In genomic region chr1:46719689-46720088, GRCh38 we compare ENCODE assay signal across 8 cellular contexts. TPM values are rescaled to one million over a fixed set of nuclear protein-coding genes. Genes with fewer than 3 reads are reported as not detected.
DNase-seq lines count a peak whose midpoint lies in the region; ATAC-seq, FAIRE-seq and TF ChIP-seq lines count a peak whose summit lies in the region.

No MANE protein-coding gene starts in this region.

- H3K27me3 ChIP-seq in suprapubic skin: no peaks in the 10 kb centered on the region

- H3K27ac ChIP-seq in suprapubic skin: peak overlapping the region; percentile 90

- no peak for TF ChIP-seq EP300 in suprapubic skin (IDR thresholded peaks at IDR 0.05)

- peaks cover 41% of the 10 kb centered on the region for H3K4me1 Mint-ChIP-seq in stimulated activated naive CD8-positive, alpha-beta T cell treated with anti-CD3 and anti-CD28 coated beads, Interleukin-15, Interleukin-2, amounts not matched to agents 100 ng/mL and 50 ng/mL, for 24 hours (ENCODE audit: low read depth)
- peaks cover 37% of the 10 kb centered on the region for H3K4me1 Mint-ChIP-seq in activated B cell treated with CpG ODN at 0.5 μM for 24 hours

- no peak for TF ChIP-seq POLR2A in suprapubic skin (IDR thresholded peaks at IDR 0.05)

- TF ChIP-seq CTCF in activated B cell treated with CpG ODN at 0.5 μM for 24 hours (IDR thresholded peaks at IDR 0.05) (no peak), suprapubic skin (IDR thresholded peaks at IDR 0.05) (no peak)

- no peaks in the 10 kb centered on the region for H3K9me3 ChIP-seq in suprapubic skin

- CTCF ChIA-PET in activated B cell treated with CpG ODN at 0.5 μM for 24 hours (lab: Charles Lee): no interaction called here

- POLR2A ChIA-PET in activated B cell treated with CpG ODN at 0.5 μM for 24 hours (lab: Charles Lee): interaction anchor here (1.1 to 2.4 kb wide), 5 partner anchors 52 to 472 kb away, joined by 3 to 8 read pairs (median 5); partner anchors contain the start of genes ATPAF1, MKNK1, MOB3C and RAD54L

- no peaks in the 10 kb centered on the region for H3K27me3 Mint-ChIP-seq in stimulated activated naive CD8-positive, alpha-beta T cell treated with anti-CD3 and anti-CD28 coated beads, Interleukin-15, Interleukin-2, amounts not matched to agents 100 ng/mL and 50 ng/mL, for 24 hours
- peaks cover 2% of the 10 kb centered on the region for H3K27me3 Mint-ChIP-seq in activated B cell treated with CpG ODN at 0.5 μM for 24 hours

- peaks cover 41% of the 10 kb centered on the region for H3K4me1 ChIP-seq in suprapubic skin

- peak overlapping the region; percentile 99 for H3K4me3 ChIP-seq in suprapubic skin

- peak; percentile 58 for FAIRE-seq in islet of Langerhans (lab: Jason Lieb, UNC)

- 18% methylated on average over 3 of the region's 3 CpGs for WGBS in suprapubic skin

- H3K36me3 ChIP-seq in suprapubic skin: peaks cover 10% of the 10 kb centered on the region

- no peak for ATAC-seq in stimulated activated naive CD8-positive, alpha-beta T cell treated with anti-CD3 and anti-CD28 coated beads, Interleukin-15, Interleukin-2, amounts not matched to agents 100 U/mL and 50 U/mL, for 24 hours
- ATAC-seq in activated B cell treated with CpG ODN at 0.5 μM for 24 hours (ENCODE audit: low read depth): no peak
- ATAC-seq in HG03439 (IDR thresholded peaks at IDR 0.05; ENCODE audit: unreplicated experiment): no peak
- ATAC-seq in GM21737 (IDR thresholded peaks at IDR 0.05; ENCODE audit: unreplicated experiment): no peak

- H3K4me3 Mint-ChIP-seq in stimulated activated naive CD8-positive, alpha-beta T cell treated with anti-CD3 and anti-CD28 coated beads, Interleukin-15, Interleukin-2, amounts not matched to agents 100 ng/mL and 50 ng/mL, for 24 hours: peak overlapping the region; percentile 96
- peak overlapping the region; percentile 89 for H3K4me3 Mint-ChIP-seq in activated B cell treated with CpG ODN at 0.5 μM for 24 hours

- DNase-seq in stimulated activated naive CD8-positive, alpha-beta T cell treated with anti-CD3 and anti-CD28 coated beads, Interleukin-15, Interleukin-2, amounts not matched to agents 100 U/mL and 50 U/mL, for 24 hours: no peak
- no peak for DNase-seq in activated B cell treated with CpG ODN at 0.5 μM for 24 hours
- no peak for DNase-seq in suprapubic skin (ENCODE audit: low spot score in 2 of 2)
- DNase-seq in GF-D8 (lab: John Stamatoyannopoulos, UW): no peak

- H3K27ac Mint-ChIP-seq in stimulated activated naive CD8-positive, alpha-beta T cell treated with anti-CD3 and anti-CD28 coated beads, Interleukin-15, Interleukin-2, amounts not matched to agents 100 ng/mL and 50 ng/mL, for 24 hours: peak overlapping the region; percentile 77
- H3K27ac Mint-ChIP-seq in activated B cell treated with CpG ODN at 0.5 μM for 24 hours: peak overlapping the region; percentile 88

- intact Hi-C loops in activated B cell treated with CpG ODN at 0.5 μM for 24 hours (cut with micrococcal nuclease): loop anchor here (1.0 to 10.0 kb wide), 6 partner anchors 51 to 615 kb away; partner anchors contain the start of genes ATPAF1, CMPK1, LRRC41 and MKNK1

- H3K36me3 Mint-ChIP-seq in stimulated activated naive CD8-positive, alpha-beta T cell treated with anti-CD3 and anti-CD28 coated beads, Interleukin-15, Interleukin-2, amounts not matched to agents 100 ng/mL and 50 ng/mL, for 24 hours (ENCODE audit: low read depth): peaks cover 21% of the 10 kb centered on the region
- peaks cover 28% of the 10 kb centered on the region for H3K36me3 Mint-ChIP-seq in activated B cell treated with CpG ODN at 0.5 μM for 24 hours (ENCODE audit: low read depth)

- H3K9me3 Mint-ChIP-seq in stimulated activated naive CD8-positive, alpha-beta T cell treated with anti-CD3 and anti-CD28 coated beads, Interleukin-15, Interleukin-2, amounts not matched to agents 100 ng/mL and 50 ng/mL, for 24 hours: no peaks in the 10 kb centered on the region
- no peaks in the 10 kb centered on the region for H3K9me3 Mint-ChIP-seq in activated B cell treated with CpG ODN at 0.5 μM for 24 hours

RNA-seq across cellular contexts. Expression of gene EFCAB14, which starts 0.8 kb away (rescaled TPM):
- total RNA-seq in activated B cell treated with CpG ODN at 0.5 μM for 24 hours (70.2 and 79.8 TPM in 2 replicates), suprapubic skin (100 to 1,000 TPM in 3 of 4 donors, 10 to 100 TPM in 1; 87.9 to 136 (median 121) TPM)

RNA-seq across cellular contexts. Expression of gene TEX38, which starts 48.0 kb away (rescaled TPM):
- total RNA-seq in activated B cell treated with CpG ODN at 0.5 μM for 24 hours (not detected in 2 replicates), suprapubic skin (not detected)

RNA-seq across cellular contexts. Expression of gene ATPAF1, which starts 51.5 kb away (rescaled TPM):
- total RNA-seq in activated B cell treated with CpG ODN at 0.5 μM for 24 hours: 21.2 and 24.5 TPM in 2 replicates
- total RNA-seq in suprapubic skin: 10 to 100 TPM; 29.0 to 43.6 (median 30.9) TPM
